In the genomic region with DNA sequence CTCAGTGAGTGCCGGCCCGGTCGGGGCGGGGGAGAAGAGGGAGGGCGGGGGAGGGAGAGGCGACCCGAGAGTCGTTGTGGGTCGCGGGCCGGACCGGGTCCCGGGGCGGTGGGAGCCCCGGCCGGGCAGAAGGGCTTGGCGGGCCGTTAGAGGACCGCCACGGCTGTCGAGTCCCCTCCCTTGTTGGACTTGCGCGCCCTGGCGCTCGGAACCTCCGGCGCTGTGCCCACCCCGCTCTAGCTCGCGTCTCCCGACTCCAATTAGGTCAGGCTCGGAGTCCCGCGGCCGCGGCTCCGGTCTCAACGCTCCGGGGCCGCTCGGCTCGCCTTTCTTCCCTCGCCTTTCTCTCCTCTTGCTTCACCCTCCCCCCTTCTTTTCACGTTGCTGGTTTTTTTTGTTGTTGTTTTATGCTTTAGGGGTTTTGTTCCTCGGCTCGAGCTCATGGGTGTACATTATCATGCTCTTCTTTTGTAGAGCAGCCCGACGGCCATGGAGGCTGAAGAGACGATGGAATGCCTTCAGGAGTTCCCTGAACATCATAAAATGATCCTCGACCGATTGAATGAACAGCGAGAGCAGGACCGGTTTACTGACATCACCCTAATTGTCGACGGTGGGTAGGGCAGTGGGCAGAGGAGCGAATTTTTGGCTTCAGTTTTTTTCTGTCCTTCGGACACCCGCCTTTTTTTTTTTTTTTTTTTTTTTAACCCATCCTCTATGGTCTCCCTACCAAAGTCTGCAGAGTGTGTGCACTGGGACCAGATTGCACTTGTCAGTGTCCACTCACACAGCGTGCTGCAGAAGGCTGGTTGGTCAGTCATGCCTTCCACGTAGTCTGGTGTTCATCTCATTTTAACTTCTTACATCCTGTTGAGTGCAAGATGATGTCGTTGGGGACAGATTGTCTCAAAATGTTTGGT, we compare ENCODE assay signal across 8 cellular contexts. TPM values are rescaled to one million over a fixed set of nuclear protein-coding genes. Genes with fewer than 3 reads are reported as not detected.
DNase-seq lines count a peak whose midpoint lies in the region; ATAC-seq and TF ChIP-seq lines count a peak whose summit lies in the region.

No MANE protein-coding gene starts in this region.

- H2AFZ ChIP-seq in smooth muscle cell (ENCODE audit: low read depth), result peak overlapping the region; percentile 81

- peak overlapping the region; percentile 37 to 85 for H3K4me3 ChIP-seq in body of pancreas
- H3K4me3 ChIP-seq in smooth muscle cell, result peak overlapping the region; percentile 81

- intact Hi-C loops in body of pancreas (cut with DNase I), result no loop called here
- intact Hi-C loops in posterior cingulate gyrus (cut with DNase I), result loop anchor here (1.0 to 5.0 kb wide), 3 partner anchors 55 to 191 kb away; partner anchors contain the start of genes HMGCS1 and NIM1K

- peak; percentile 32 for ATAC-seq in GM19043 (IDR thresholded peaks at IDR 0.05; ENCODE audit: low read depth, unreplicated experiment)
- ATAC-seq in HG03175 (IDR thresholded peaks at IDR 0.05; ENCODE audit: unreplicated experiment), result peak; percentile 34
- ATAC-seq in body of pancreas, result peak; percentile 48

- H3K27me3 ChIP-seq in body of pancreas (no peaks in the 10 kb centered on the region), smooth muscle cell (ENCODE audit: low read depth) (no peaks in the 10 kb centered on the region)

- DNase-seq in DMS114 treated with DMSO at 0.1 percent for 48 hours (lab: John Stamatoyannopoulos, UW; ENCODE audit: unreplicated experiment), result peak; percentile 64
- peak; percentile 89 for DNase-seq in NCI-H69 (lab: John Stamatoyannopoulos, UW)
- peak in 3 of 4 donors; percentile 19 to 21 (median 20) for DNase-seq in body of pancreas
- peak; percentile 11 for DNase-seq in iPS-NIHi11 (ENCODE audit: low spot score)
- peak; percentile 37 for DNase-seq in smooth muscle cell (lab: John Stamatoyannopoulos, UW; ENCODE audit: unreplicated experiment)
- no peak for DNase-seq in posterior cingulate gyrus

- peaks cover 14% of the 10 kb centered on the region for H3F3A ChIP-seq in smooth muscle cell (ENCODE audit: low read depth)

- H3K27ac ChIP-seq in body of pancreas (peak overlapping the region; percentile 94 to 99 (median 96)), smooth muscle cell (ENCODE audit: low read depth) (peak overlapping the region; percentile 94)

- peaks cover 28% of the 10 kb centered on the region for H3K4me1 ChIP-seq in body of pancreas
- H3K4me1 ChIP-seq in smooth muscle cell (ENCODE audit: low read depth), result peaks cover 19% of the 10 kb centered on the region

- peaks cover 28% of the 10 kb centered on the region for H4K20me1 ChIP-seq in smooth muscle cell (ENCODE audit: low read depth)

- 1% methylated on average over 31 to 52 of the region's 61 CpGs for WGBS in body of pancreas, 2 donors
- 1% methylated on average over 47 of the region's 61 CpGs for WGBS in smooth muscle cell (ENCODE audit: low lambda C conversion rate)

- TF ChIP-seq CTCF in body of pancreas (IDR thresholded peaks at IDR 0.05) (no peak), smooth muscle cell (IDR thresholded peaks at IDR 0.05; ENCODE audit: borderline replicate concordance, insufficient read depth, poor library complexity, severe bottlenecking) (no peak)

- H3K9me3 ChIP-seq in body of pancreas (no peaks in the 10 kb centered on the region), smooth muscle cell (replicated peaks; ENCODE audit: low read depth) (no peaks in the 10 kb centered on the region)

- peaks cover 51% of the 10 kb centered on the region for H3K79me2 ChIP-seq in smooth muscle cell (ENCODE audit: low read depth)

- H3K4me2 ChIP-seq in smooth muscle cell, result peak overlapping the region; percentile 92

- H3K9ac ChIP-seq in smooth muscle cell (ENCODE audit: low read depth), result peak overlapping the region; percentile 94

- no peaks in the 10 kb centered on the region for H3K36me3 ChIP-seq in body of pancreas (replicated peaks in 1 of 2; ENCODE audit: insufficient read depth in 1 of 2, low read depth in 2 of 2)
- peaks cover 9% of the 10 kb centered on the region for H3K36me3 ChIP-seq in smooth muscle cell (ENCODE audit: low read depth)

- TF ChIP-seq POLR2A in body of pancreas (IDR thresholded peaks at IDR 0.05), result peak; percentile 49 to 65 (median 63)

RNA-seq across cellular contexts. Expression of gene ZNF131, which starts 1.1 kb away (rescaled TPM):
- total RNA-seq in body of pancreas (10 to 100 TPM; 21.5 to 41.5 TPM), smooth muscle cell (27.7 and 36.1 TPM in 2 replicates)
- 23.9 and 24.2 TPM in 2 replicates for polyA plus RNA-seq in smooth muscle cell

Comparison
In these comparisons a context has a peak if more than half of its experiments do, and no peak if none do; other contexts are left out.
1. DNase-seq: peak in DMS114 treated with DMSO at 0.1 percent for 48 hours (single experiment), NCI-H69 (single experiment), body of pancreas (3 of 4), iPS-NIHi11 (single experiment) and smooth muscle cell (single experiment); none in posterior cingulate gyrus (0 of 10).
2. Peak in every context shown above with its lines, with median percentiles within 50 percentile points of each other: ATAC-seq.